Comparison of ENCODE assay signal across 26 cellular contexts in the genomic region with DNA sequence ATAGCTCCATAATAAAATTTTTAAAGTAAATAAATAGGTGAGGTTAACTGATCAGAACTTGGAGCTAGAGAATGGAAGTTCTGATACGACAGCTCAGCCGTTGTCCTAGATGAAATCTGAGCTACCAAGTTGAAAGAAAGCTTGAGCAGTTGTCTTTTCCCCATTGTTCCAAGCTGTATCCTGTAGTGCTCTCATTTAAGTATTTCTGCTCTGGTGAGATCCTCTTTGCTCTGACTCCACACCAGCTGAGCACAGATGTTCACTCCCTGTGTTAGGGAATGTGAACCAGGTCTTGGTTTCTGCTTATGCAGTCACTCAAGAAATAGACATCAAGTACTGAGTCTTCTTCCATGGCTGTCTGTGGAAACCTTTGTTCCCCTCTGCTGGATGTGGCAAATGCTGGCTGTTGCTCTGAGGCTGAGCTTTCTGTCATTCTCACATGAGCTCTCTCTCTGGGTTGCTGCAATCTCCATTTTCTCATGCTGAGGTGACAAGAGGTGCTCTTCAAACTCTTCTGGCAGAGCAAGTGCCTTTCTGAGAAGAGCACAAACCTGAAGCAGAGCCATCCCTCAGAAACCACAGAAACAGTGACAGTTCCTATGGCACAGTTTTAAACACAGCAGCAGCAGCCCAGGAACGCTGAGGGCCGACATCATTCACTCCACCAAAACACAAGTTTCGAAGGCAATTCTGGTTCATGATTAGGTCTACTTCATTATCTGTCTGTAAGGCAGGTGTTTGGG.
"Had no signal": no experiment of that assay in that cellular context is flagged by ENCODE, and none has a peak within 500 bp of the region (broad histone marks: within the 10 kb centered on the region; RNA-seq: fewer than 3 reads in every experiment).

No MANE protein-coding gene starts in this region.

- H3K4me3 Mint-ChIP-seq: activated CD4-positive, alpha-beta T cell treated with anti-CD3 and anti-CD28 coated beads, Interleukin-2, amount 10 ng/mL, durations not matched to agents 24 days and 14 days; activated CD8-positive, alpha-beta memory T cell treated with anti-CD3 and anti-CD28 coated beads, Interleukin-2, amount 10 ng/mL, durations not matched to agents 7 days and 5 days; activated naive CD8-positive, alpha-beta T cell treated with anti-CD3 and anti-CD28 coated beads, Interleukin-2, amount 50 U/mL, for 24 hours; activated T-cell treated with anti-CD3 and anti-CD28 coated beads, Interleukin-2, amount 50 U/mL, for 4 hours; T-helper 1 cell treated with Interleukin-12 subunit alpha and Interleukin-12 subunit beta and Interleukin-4 antibody, amounts not matched to agents 30 μg/mL and 1 μg/mL, for 36 hours had no signal

- H3K27ac Mint-ChIP-seq: activated CD4-positive, alpha-beta T cell treated with anti-CD3 and anti-CD28 coated beads, Interleukin-2, amount 10 ng/mL, durations not matched to agents 24 days and 14 days; activated CD8-positive, alpha-beta memory T cell treated with anti-CD3 and anti-CD28 coated beads, Interleukin-2, amount 10 ng/mL, durations not matched to agents 7 days and 5 days; activated naive CD4-positive, alpha-beta T cell treated with anti-CD3 and anti-CD28 coated beads, Interleukin-2, amount 50 U/mL, for 72 hours; activated naive CD8-positive, alpha-beta T cell treated with anti-CD3 and anti-CD28 coated beads, Interleukin-2, amount 50 U/mL, for 24 hours; T-helper 1 cell treated with Interleukin-12 subunit alpha and Interleukin-12 subunit beta and Interleukin-4 antibody, amounts not matched to agents 30 μg/mL and 1 μg/mL, for 36 hours had no signal

- H2AFZ ChIP-seq: PC-9 had no signal

- H3K27me3 ChIP-seq: ascending aorta, body of pancreas had no signal

- H3K9me3 ChIP-seq: ascending aorta, body of pancreas had no signal

- H3K36me3 Mint-ChIP-seq: activated CD8-positive, alpha-beta memory T cell treated with anti-CD3 and anti-CD28 coated beads, Interleukin-2, amount 10 ng/mL, durations not matched to agents 7 days and 5 days; activated naive CD4-positive, alpha-beta T cell treated with anti-CD3 and anti-CD28 coated beads, Interleukin-2, amount 50 U/mL, for 72 hours had no signal

- H3K4me2 ChIP-seq: PC-9 had no signal

- H3K4me1 ChIP-seq: ascending aorta, body of pancreas had no signal

- H3K36me3 ChIP-seq: ascending aorta had no signal

- H3K4me3 ChIP-seq: ascending aorta, body of pancreas, PC-9 had no signal

- H3K4me1 Mint-ChIP-seq: activated CD4-positive, alpha-beta T cell treated with anti-CD3 and anti-CD28 coated beads, Interleukin-2, amount 10 ng/mL, durations not matched to agents 24 days and 14 days; activated CD8-positive, alpha-beta memory T cell treated with anti-CD3 and anti-CD28 coated beads, Interleukin-2, amount 10 ng/mL, durations not matched to agents 7 days and 5 days; activated naive CD8-positive, alpha-beta T cell treated with anti-CD3 and anti-CD28 coated beads, Interleukin-2, amount 50 U/mL, for 24 hours had no signal

- H3K27ac ChIP-seq: ascending aorta, body of pancreas, PC-9 had no signal

- ATAC-seq: activated CD8-positive, alpha-beta memory T cell treated with anti-CD3 and anti-CD28 coated beads, Interleukin-2, amount 10 ng/mL, durations not matched to agents 7 days and 5 days; activated naive CD4-positive, alpha-beta T cell treated with anti-CD3 and anti-CD28 coated beads, Interleukin-2, amount 50 U/mL, for 72 hours; activated naive CD8-positive, alpha-beta T cell treated with anti-CD3 and anti-CD28 coated beads, Interleukin-2, amount 50 U/mL, for 24 hours; activated T-cell treated with anti-CD3 and anti-CD28 coated beads, Interleukin-2, amount 50 U/mL, for 4 hours; body of pancreas had no signal

- H3K9me3 Mint-ChIP-seq: activated CD4-positive, alpha-beta T cell treated with anti-CD3 and anti-CD28 coated beads, Interleukin-2, amount 10 ng/mL, durations not matched to agents 24 days and 14 days; activated naive CD4-positive, alpha-beta T cell treated with anti-CD3 and anti-CD28 coated beads, Interleukin-2, amount 50 U/mL, for 72 hours; activated naive CD8-positive, alpha-beta T cell treated with anti-CD3 and anti-CD28 coated beads, Interleukin-2, amount 50 U/mL, for 24 hours; activated T-cell treated with anti-CD3 and anti-CD28 coated beads, Interleukin-2, amount 50 U/mL, for 4 hours; T-helper 1 cell treated with Interleukin-12 subunit alpha and Interleukin-12 subunit beta and Interleukin-4 antibody, amounts not matched to agents 30 μg/mL and 1 μg/mL, for 36 hours had no signal

- FAIRE-seq: bronchial epithelial cell had no signal

- DNase-seq: activated CD4-positive, alpha-beta T cell treated with anti-CD3 and anti-CD28 coated beads for 1 hour; activated CD4-positive, alpha-beta T cell treated with anti-CD3 and anti-CD28 coated beads, Interleukin-2, amount 10 ng/mL, durations not matched to agents 24 days and 14 days; activated CD4-positive, alpha-beta T cell treated with anti-CD3 and anti-CD28 coated beads, Interleukin-2, amount 50 U/mL, for 48 hours; activated CD8-positive, alpha-beta memory T cell treated with anti-CD3 and anti-CD28 coated beads, Interleukin-2, amount 10 ng/mL, durations not matched to agents 7 days and 5 days; activated effector memory CD4-positive, alpha-beta T cell treated with anti-CD3 and anti-CD28 coated beads, Interleukin-2, amount 50 U/mL, for 16 hours; activated naive CD4-positive, alpha-beta T cell treated with Interleukin-2 at 50 U/mL for 16 hours; activated naive CD8-positive, alpha-beta T cell treated with anti-CD3 and anti-CD28 coated beads, Interleukin-2, amount 50 U/mL, for 24 hours; activated T-cell treated with anti-CD3 and anti-CD28 coated beads, Interleukin-2, amount 50 U/mL, for 4 hours; amniotic stem cell; body of pancreas; central memory CD4-positive, alpha-beta T cell; Karpas-422; MM.1S; NCI-H1105; NCI-H1436; NCI-H1694 treated with DMSO at 0.1 percent for 48 hours; NCI-H2081 treated with DMSO at 0.1 percent for 48 hours; NCI-H2171 treated with DMSO at 0.1 percent for 48 hours; NCI-H226; NCI-H69; PC-9; SHP77 treated with DMSO at 0.1 percent for 48 hours had no signal
